ENCODE assay signal across 1 cellular context in the genomic region with DNA sequence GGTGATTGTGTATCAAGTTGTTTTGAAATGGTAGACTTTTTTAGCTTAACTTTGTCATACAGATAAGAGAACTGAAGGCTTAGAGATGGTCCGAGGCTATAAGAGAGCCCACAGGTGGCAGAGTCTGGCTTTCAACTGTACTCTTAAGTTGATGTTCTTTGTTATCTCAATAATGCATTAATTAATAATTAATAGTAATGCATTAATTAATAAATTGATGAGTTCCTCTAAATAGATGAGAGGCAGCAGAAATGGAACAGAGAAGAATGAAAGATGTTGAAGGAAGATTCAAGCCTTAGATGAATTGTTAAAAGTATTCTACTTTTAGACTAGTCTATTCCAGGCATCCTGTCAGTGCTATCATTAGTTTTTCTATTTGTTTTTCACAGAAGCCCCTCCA.
TF ChIP-seq lines count a peak whose summit lies in the region.

No MANE protein-coding gene starts in this region.

TF ChIP-seq in K562, 482 proteins besides CTCF, POLR2A, EP300 and RAD21:
- TF ChIP-seq JUN (IDR thresholded peaks at IDR 0.05; ENCODE audit: borderline replicate concordance, low read depth, low read length) (no peak), JUN (CRISPR knock-in tag; IDR thresholded peaks at IDR 0.05; ENCODE audit: borderline replicate concordance) (no peak), DACH1 (IDR thresholded peaks at IDR 0.05; ENCODE audit: partially characterized antibody) (peak; percentile 92)
